20 cellular contexts compared by ENCODE assay signal in the genomic region with DNA sequence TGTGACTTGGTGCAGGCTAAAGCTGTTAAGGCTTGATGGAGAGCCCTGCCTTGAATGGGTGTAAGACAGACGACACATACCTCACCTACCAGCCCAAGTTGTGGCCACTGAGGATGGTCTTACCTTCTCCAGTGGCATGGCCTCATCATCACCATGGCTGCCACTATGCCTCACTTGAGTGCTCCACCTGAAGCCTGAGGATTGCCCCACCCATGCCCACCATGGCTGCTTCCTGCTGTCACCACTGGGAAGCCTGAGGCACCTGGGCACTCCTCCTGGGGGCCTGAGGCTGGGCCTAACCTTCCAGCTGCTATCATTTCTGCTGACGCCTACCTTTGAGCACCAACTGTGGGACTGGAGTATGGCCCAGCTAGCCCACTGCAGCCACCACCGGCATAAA.
DNase-seq lines count a peak whose midpoint lies in the region; ATAC-seq and TF ChIP-seq lines count a peak whose summit lies in the region.
"Had no signal": no experiment of that assay in that cellular context is flagged by ENCODE, and none has a peak within 500 bp of the region (broad histone marks: within the 10 kb centered on the region; RNA-seq: fewer than 3 reads in every experiment).

No MANE protein-coding gene starts in this region.

- no peak overlapping the region for H4K5ac ChIP-seq in H9 (ENCODE audit: insufficient read length, low read depth, low read length)

- H3K79me1 ChIP-seq in H9 (ENCODE audit: insufficient read depth, low read depth, low read length, poor library complexity, severe bottlenecking): no peaks in the 10 kb centered on the region
- no peaks in the 10 kb centered on the region for H3K79me1 ChIP-seq in trophoblast cell (ENCODE audit: low read length)

- H3T11ph ChIP-seq in H9 (ENCODE audit: low read length): no peak overlapping the region

- H3K23ac ChIP-seq in H9 (ENCODE audit: insufficient read length, low read depth, low read length): no peak overlapping the region
- H3K23ac ChIP-seq in trophoblast cell (ENCODE audit: low read length): no peak overlapping the region

- no peak overlapping the region for H3K9ac ChIP-seq in H9 (ENCODE audit: extremely low read depth, insufficient read length, low read length)
- no peak overlapping the region for H3K9ac ChIP-seq in Karpas-422 (ENCODE audit: low read length)
- no peak overlapping the region for H3K9ac ChIP-seq in trophoblast cell (ENCODE audit: low read length)
- H3K9ac ChIP-seq: BLaER1 had no signal

- TF ChIP-seq CTCF in H9 (conservative IDR thresholded peaks at IDR 0.05): no peak

- no peaks in the 10 kb centered on the region for H3K79me2 ChIP-seq in H9 (ENCODE audit: insufficient read depth, low read length)
- no peaks in the 10 kb centered on the region for H3K79me2 ChIP-seq in Karpas-422 (ENCODE audit: low read length)
- H3K79me2 ChIP-seq in trophoblast cell (ENCODE audit: control insufficient read depth, insufficient read depth, low read length, poor library complexity): no peaks in the 10 kb centered on the region

- H2BK12ac ChIP-seq in H9 (ENCODE audit: insufficient read length, low read depth, low read length) (no peak overlapping the region), trophoblast cell (ENCODE audit: low read length) (no peak overlapping the region)

- no peak overlapping the region for H3K18ac ChIP-seq in H9 (ENCODE audit: insufficient read length, low read depth, low read length)
- H3K18ac ChIP-seq in trophoblast cell (ENCODE audit: low read length): no peak overlapping the region

- no peaks in the 10 kb centered on the region for H3K27me3 Mint-ChIP-seq in H9 (ENCODE audit: low read depth)
- H3K27me3 Mint-ChIP-seq: CD4-positive, alpha-beta memory T cell; CD4-positive, CD25-positive, alpha-beta regulatory T cell had no signal

- no peaks in the 10 kb centered on the region for H3K4me1 Mint-ChIP-seq in H9
- H3K4me1 Mint-ChIP-seq: CD14-positive monocyte; CD4-positive, alpha-beta memory T cell; CD4-positive, CD25-positive, alpha-beta regulatory T cell; CD8-positive, alpha-beta memory T cell had no signal

- H4K91ac ChIP-seq in H9 (ENCODE audit: insufficient read length, low read depth, low read length): no peak overlapping the region
- no peak overlapping the region for H4K91ac ChIP-seq in trophoblast cell (ENCODE audit: low read depth, low read length)

- no peak overlapping the region for H3K56ac ChIP-seq in H9 (ENCODE audit: insufficient read length, low read depth, low read length)

- H3K4me1 ChIP-seq in H9 (ENCODE audit: insufficient read depth, low read length) (no peaks in the 10 kb centered on the region), Karpas-422 (ENCODE audit: low read length) (no peaks in the 10 kb centered on the region), trophoblast cell (ENCODE audit: control insufficient read depth in 1 of 2, insufficient read depth in 2 of 2, low read length in 2 of 2) (no peaks in the 10 kb centered on the region)
- H3K4me1 ChIP-seq: BE2C, BLaER1 had no signal

- no peak for ATAC-seq in HG02623 (IDR thresholded peaks at IDR 0.05; ENCODE audit: unreplicated experiment)

- H3K14ac ChIP-seq in H9 (ENCODE audit: insufficient read depth, low read length): peak overlapping the region; percentile 40; the same call in 1 of the 2 replicates
- H3K14ac ChIP-seq in trophoblast cell (ENCODE audit: low read length): no peak overlapping the region

- no peak overlapping the region for H3K4me3 ChIP-seq in Karpas-422 (ENCODE audit: low read length)
- H3K4me3 ChIP-seq in trophoblast cell (ENCODE audit: low read depth, low read length): no peak overlapping the region
- H3K4me3 ChIP-seq: BLaER1 had no signal

- H3K36me3 Mint-ChIP-seq in H9 (ENCODE audit: insufficient read depth in 1 of 3, low read depth in 3 of 3): peaks cover 0 to 3% (median 2%) of the 10 kb centered on the region in 3 experiments; a peak in 4 of 7 replicates
- H3K36me3 Mint-ChIP-seq: CD14-positive monocyte; CD4-positive, alpha-beta memory T cell; CD4-positive, CD25-positive, alpha-beta regulatory T cell; CD8-positive, alpha-beta memory T cell had no signal

- H2BK120ac ChIP-seq in H9 (ENCODE audit: low read depth, low read length, poor library complexity, severe bottlenecking) (no peak overlapping the region), trophoblast cell (ENCODE audit: insufficient read depth, low read length, poor library complexity) (no peak overlapping the region)

- H2AFZ ChIP-seq in H9 (ENCODE audit: low read length): no peak overlapping the region
- H2AFZ ChIP-seq in Karpas-422 (ENCODE audit: low read length): no peak overlapping the region
- H2AFZ ChIP-seq in trophoblast cell (ENCODE audit: insufficient read depth, low read length, poor library complexity): no peak overlapping the region

- WGBS in H9 (ENCODE audit: extremely low coverage, insufficient read length, low lambda C conversion rate): no CpG with 5 or more reads among the region's 3 CpGs
- WGBS in trophoblast cell (ENCODE audit: extremely low coverage, insufficient coverage, insufficient read length): no CpG with 5 or more reads among the region's 3 CpGs

- H2BK20ac ChIP-seq in H9 (ENCODE audit: low read depth, low read length, poor library complexity, severe bottlenecking): no peak overlapping the region

- no peaks in the 10 kb centered on the region for H4K20me1 ChIP-seq in H9 (ENCODE audit: control insufficient read depth, insufficient read depth, insufficient read length)
- no peaks in the 10 kb centered on the region for H4K20me1 ChIP-seq in Karpas-422 (ENCODE audit: insufficient read depth, low read depth, low read length)
- H4K20me1 ChIP-seq: BLaER1 had no signal

- no peaks in the 10 kb centered on the region for H3K9me2 ChIP-seq in Karpas-422 (replicated peaks; ENCODE audit: insufficient read depth, low read length)

- no peak overlapping the region for H2BK15ac ChIP-seq in H9 (ENCODE audit: low read depth, low read length)

- peaks cover 0 to 4% of the 10 kb centered on the region in 2 experiments; a peak in 2 of 5 replicates for H3K9me3 Mint-ChIP-seq in H9

- H3K4ac ChIP-seq in H9 (ENCODE audit: low read depth, low read length) (no peak overlapping the region), trophoblast cell (ENCODE audit: low read depth, low read length) (no peak overlapping the region)

- H2BK5ac ChIP-seq in H9 (ENCODE audit: insufficient read length, low read length): no peak overlapping the region
- H2BK5ac ChIP-seq in trophoblast cell (ENCODE audit: low read depth, low read length, poor library complexity): no peak overlapping the region

- H4K8ac ChIP-seq in H9 (replicated peaks; ENCODE audit: insufficient read length, low read depth, low read length) (no peak overlapping the region), trophoblast cell (ENCODE audit: low read depth, low read length) (no peak overlapping the region)

- DNase-seq in H9 (no peak), Karpas-422 (peak; percentile 11), trophoblast cell (no peak), activated T-cell treated with anti-CD3 and anti-CD28 coated beads for 4 hours (no peak), NCI-H510A treated with DMSO at 0.1 percent for 48 hours (lab: John Stamatoyannopoulos, UW) (no peak)
- DNase-seq: 8988T; ACHN; BE2C; C1 segment of cervical spinal cord; CD4-positive, alpha-beta memory T cell; CD4-positive, CD25-positive, alpha-beta regulatory T cell; COR-L47; DMS 273 treated with DMSO at 0.1 percent for 48 hours; DMS153; DMS79 treated with DMSO at 0.1 percent for 48 hours; GF-D8 had no signal

- H2AK5ac ChIP-seq in H9 (ENCODE audit: insufficient read length, low read length) (no peak overlapping the region), trophoblast cell (ENCODE audit: low read length) (no peak overlapping the region)

- H3K9me3 ChIP-seq in H9 (ENCODE audit: control insufficient read depth, low read depth, low read length): no peaks in the 10 kb centered on the region
- peaks cover 12% of the 10 kb centered on the region for H3K9me3 ChIP-seq in Karpas-422 (ENCODE audit: low read length)
- peaks cover 5% of the 10 kb centered on the region for H3K9me3 ChIP-seq in trophoblast cell (ENCODE audit: insufficient read depth, low read depth, low read length)
- H3K9me3 ChIP-seq: BE2C, BLaER1 had no signal

- H3K27ac ChIP-seq in H9 (ENCODE audit: insufficient read length, low read depth, low read length) (no peak overlapping the region), Karpas-422 (ENCODE audit: low read length) (no peak overlapping the region), trophoblast cell (ENCODE audit: low read depth, low read length) (no peak overlapping the region)
- H3K27ac ChIP-seq: BLaER1 had no signal

- no peak overlapping the region for H3K27ac Mint-ChIP-seq in H9
- H3K27ac Mint-ChIP-seq: CD14-positive monocyte; CD4-positive, alpha-beta memory T cell; CD4-positive, CD25-positive, alpha-beta regulatory T cell; CD8-positive, alpha-beta memory T cell had no signal

- peak overlapping the region; percentile 31 for H4K12ac ChIP-seq in trophoblast cell (ENCODE audit: low read depth, low read length)

- no peak overlapping the region for H3K4me2 ChIP-seq in H9 (ENCODE audit: insufficient read depth, insufficient read length, low read length)
- no peak overlapping the region for H3K4me2 ChIP-seq in Karpas-422 (ENCODE audit: low read depth, low read length, poor library complexity, severe bottlenecking)
- no peak overlapping the region for H3K4me2 ChIP-seq in trophoblast cell (ENCODE audit: low read length)
- H3K4me2 ChIP-seq: BLaER1 had no signal

- no peaks in the 10 kb centered on the region for H3K27me3 ChIP-seq in H9 (ENCODE audit: insufficient read depth, low read length)
- no peaks in the 10 kb centered on the region for H3K27me3 ChIP-seq in Karpas-422 (ENCODE audit: low read length)
- H3K27me3 ChIP-seq in trophoblast cell (ENCODE audit: insufficient read depth, low read length): no peaks in the 10 kb centered on the region
- H3K27me3 ChIP-seq: BE2C, BLaER1 had no signal

- no peaks in the 10 kb centered on the region for H3K23me2 ChIP-seq in H9 (ENCODE audit: insufficient read length, low read depth, low read length, poor library complexity, severe bottlenecking)

- no peaks in the 10 kb centered on the region for H3K36me3 ChIP-seq in Karpas-422 (ENCODE audit: insufficient read depth, low read length)
- no peaks in the 10 kb centered on the region for H3K36me3 ChIP-seq in trophoblast cell (ENCODE audit: control insufficient read depth in 1 of 2, insufficient read depth in 2 of 2, low read length in 2 of 2)
- H3K36me3 ChIP-seq: BE2C, BLaER1 had no signal

- no peak overlapping the region for H3K4me3 Mint-ChIP-seq in H9
- H3K4me3 Mint-ChIP-seq: CD14-positive monocyte; CD4-positive, alpha-beta memory T cell; CD4-positive, CD25-positive, alpha-beta regulatory T cell; CD8-positive, alpha-beta memory T cell had no signal
